ENCODE assay signal across 11 cellular contexts in genomic region chr1:212288614-212289013, GRCh38. TPM values are rescaled to one million over a fixed set of nuclear protein-coding genes. Genes with fewer than 3 reads are reported as not detected.
DNase-seq lines count a peak whose midpoint lies in the region; ATAC-seq, FAIRE-seq and TF ChIP-seq lines count a peak whose summit lies in the region.
"Had no signal": no experiment of that assay in that cellular context is flagged by ENCODE, and none has a peak within 500 bp of the region (broad histone marks: within the 10 kb centered on the region; RNA-seq: fewer than 3 reads in every experiment).

No MANE protein-coding gene starts in this region.

- POLR2A ChIA-PET in CD8-positive, alpha-beta memory T cell (lab: Charles Lee) = no interaction called here
- POLR2A ChIA-PET in naive thymus-derived CD8-positive, alpha-beta T cell (lab: Charles Lee) = no interaction called here

- no peak overlapping the region for H2AFZ ChIP-seq in Karpas-422 (ENCODE audit: low read length)

- H3K9me2 ChIP-seq in Karpas-422 (replicated peaks; ENCODE audit: insufficient read depth, low read length) = no peaks in the 10 kb centered on the region

- no peaks in the 10 kb centered on the region for H3K9me3 ChIP-seq in CD8-positive, alpha-beta memory T cell (ENCODE audit: low read length)
- H3K9me3 ChIP-seq in Karpas-422 (ENCODE audit: low read length) = no peaks in the 10 kb centered on the region

- no peaks in the 10 kb centered on the region for H4K20me1 ChIP-seq in Karpas-422 (ENCODE audit: insufficient read depth, low read depth, low read length)

- FAIRE-seq in bronchial epithelial cell (lab: Jason Lieb, UNC) = no peak
- FAIRE-seq: frontal cortex, GM12892 had no signal

- TF ChIP-seq CTCF in bronchial epithelial cell (IDR thresholded peaks at IDR 0.05; ENCODE audit: insufficient read depth, low read length, severe bottlenecking) (no peak), endothelial cell (IDR thresholded peaks at IDR 0.05; ENCODE audit: unreplicated experiment) (no peak)

- H3K4me3 ChIP-seq in CD8-positive, alpha-beta memory T cell (ENCODE audit: low read length) = peak overlapping the region; percentile 40
- H3K4me3 ChIP-seq in Karpas-422 (ENCODE audit: low read length) (0 out of 2 replicates have a peak overlapping the region, but pooled peaks have one; percentile 12), bronchial epithelial cell (ENCODE audit: low read depth, low read length) (no peak overlapping the region)

- peak overlapping the region in 5 of 8 donors; percentile 41 to 82 (median 59) for H3K27ac Mint-ChIP-seq in CD8-positive, alpha-beta memory T cell
- H3K27ac Mint-ChIP-seq in naive thymus-derived CD8-positive, alpha-beta T cell = peak overlapping the region in 1 of 10 donors; percentile 97
- H3K27ac Mint-ChIP-seq in endothelial cell (ENCODE audit: unreplicated experiment) = no peak overlapping the region

- H3K27me3 ChIP-seq in CD8-positive, alpha-beta memory T cell (ENCODE audit: insufficient read depth, low read length, poor library complexity, severe bottlenecking) = no peaks in the 10 kb centered on the region
- no peaks in the 10 kb centered on the region for H3K27me3 ChIP-seq in Karpas-422 (ENCODE audit: low read length)
- H3K27me3 ChIP-seq in bronchial epithelial cell (ENCODE audit: control insufficient read depth, insufficient read depth, low read length) = no peaks in the 10 kb centered on the region

- CTCF ChIA-PET in CD8-positive, alpha-beta memory T cell (lab: Charles Lee) = interaction anchor here (0.6 to 3.4 kb wide), 2 partner anchors 167 to 218 kb away, joined by 3 to 34 read pairs; no protein-coding TSS in a partner anchor

- no peak overlapping the region for H3K9ac ChIP-seq in Karpas-422 (ENCODE audit: low read length)

- H3K36me3 ChIP-seq in CD8-positive, alpha-beta memory T cell (ENCODE audit: insufficient read depth, low read length) = no peaks in the 10 kb centered on the region
- H3K36me3 ChIP-seq in Karpas-422 (ENCODE audit: insufficient read depth, low read length) (no peaks in the 10 kb centered on the region), bronchial epithelial cell (ENCODE audit: control insufficient read depth, insufficient read depth, low read length) (no peaks in the 10 kb centered on the region)

- H3K4me2 ChIP-seq in Karpas-422 (ENCODE audit: low read depth, low read length, poor library complexity, severe bottlenecking) = peak overlapping the region; percentile 83

- H3K4me1 Mint-ChIP-seq in CD8-positive, alpha-beta memory T cell = peaks cover 66 to 80% (median 76%) of the 10 kb centered on the region in 3 donors
- H3K4me1 Mint-ChIP-seq in naive thymus-derived CD8-positive, alpha-beta T cell = peaks cover 34 to 77% (median 68%) of the 10 kb centered on the region in 4 donors
- H3K4me1 Mint-ChIP-seq in endothelial cell (ENCODE audit: unreplicated experiment) = peaks cover 28% of the 10 kb centered on the region

- H3K79me2 ChIP-seq in Karpas-422 (ENCODE audit: low read length) = peaks cover 74% of the 10 kb centered on the region

- no peaks in the 10 kb centered on the region for H3K27me3 Mint-ChIP-seq in CD8-positive, alpha-beta memory T cell
- no peaks in the 10 kb centered on the region for H3K27me3 Mint-ChIP-seq in naive thymus-derived CD8-positive, alpha-beta T cell
- peaks cover 10% of the 10 kb centered on the region for H3K27me3 Mint-ChIP-seq in endothelial cell (ENCODE audit: unreplicated experiment)

- peak overlapping the region; percentile 77 to 99 (median 86) for H3K4me3 Mint-ChIP-seq in CD8-positive, alpha-beta memory T cell
- peak overlapping the region; percentile 72 to 100 (median 82) for H3K4me3 Mint-ChIP-seq in naive thymus-derived CD8-positive, alpha-beta T cell
- H3K4me3 Mint-ChIP-seq in endothelial cell (ENCODE audit: unreplicated experiment) = no peak overlapping the region

- no peak for ATAC-seq in naive thymus-derived CD8-positive, alpha-beta T cell
- ATAC-seq in HG03039 (IDR thresholded peaks at IDR 0.05; ENCODE audit: unreplicated experiment) = no peak

- peaks cover 0 to 29% (median 0%) of the 10 kb centered on the region in 3 donors for H3K36me3 Mint-ChIP-seq in CD8-positive, alpha-beta memory T cell
- peaks cover 0 to 6% (median 5%) of the 10 kb centered on the region in 3 donors for H3K36me3 Mint-ChIP-seq in naive thymus-derived CD8-positive, alpha-beta T cell
- H3K36me3 Mint-ChIP-seq in endothelial cell (ENCODE audit: low read depth, unreplicated experiment) = peaks cover 5% of the 10 kb centered on the region

- H3K9me3 Mint-ChIP-seq in CD8-positive, alpha-beta memory T cell = no peaks in the 10 kb centered on the region
- no peaks in the 10 kb centered on the region for H3K9me3 Mint-ChIP-seq in naive thymus-derived CD8-positive, alpha-beta T cell
- no peaks in the 10 kb centered on the region for H3K9me3 Mint-ChIP-seq in endothelial cell (ENCODE audit: unreplicated experiment)

- peaks cover 65% of the 10 kb centered on the region for H3K4me1 ChIP-seq in CD8-positive, alpha-beta memory T cell (ENCODE audit: insufficient read depth, low read length)
- H3K4me1 ChIP-seq in Karpas-422 (ENCODE audit: low read length) = peaks cover 70% of the 10 kb centered on the region

- H3K27ac ChIP-seq in CD8-positive, alpha-beta memory T cell (ENCODE audit: low read depth, low read length) = no peak overlapping the region
- no peak overlapping the region for H3K27ac ChIP-seq in Karpas-422 (ENCODE audit: low read length)

- DNase-seq in CD8-positive, alpha-beta memory T cell = no peak
- no peak for DNase-seq in Karpas-422
- peak; percentile 55 for DNase-seq in bronchial epithelial cell (ENCODE audit: low read depth)
- DNase-seq in naive thymus-derived CD8-positive, alpha-beta T cell = no peak
- no peak for DNase-seq in NCI-H748 (lab: John Stamatoyannopoulos, UW; ENCODE audit: unreplicated experiment)
- no peak for DNase-seq in endothelial cell (ENCODE audit: low spot score)
- DNase-seq in SHP77 (lab: John Stamatoyannopoulos, UW) = no peak
- DNase-seq: T-helper 9 cell had no signal

RNA-seq across cellular contexts. Expression of gene PPP2R5A, which starts 3.4 kb away (rescaled TPM):
- total RNA-seq in CD8-positive, alpha-beta memory T cell = 10 to 100 TPM; 46.1 to 46.9 TPM
- 51.9 TPM for polyA plus RNA-seq in CD8-positive, alpha-beta memory T cell
- total RNA-seq in Karpas-422 (2014; rRNA removed; shearing (Covaris generic); ENCODE audit: low replicate concordance) = 31.3 and 41.6 TPM in 2 replicates
- total RNA-seq in bronchial epithelial cell (24.2 and 26.8 TPM in 2 replicates), endothelial cell (ENCODE audit: unreplicated experiment) (25.5 TPM)
- 10 to 100 TPM; 47.7 to 49.6 TPM for total RNA-seq in naive thymus-derived CD8-positive, alpha-beta T cell
- 10 to 100 TPM; 25.8 to 30.9 (median 27.8) TPM for polyA plus RNA-seq in naive thymus-derived CD8-positive, alpha-beta T cell
